10 cellular contexts compared by ENCODE assay signal in the genomic region with DNA sequence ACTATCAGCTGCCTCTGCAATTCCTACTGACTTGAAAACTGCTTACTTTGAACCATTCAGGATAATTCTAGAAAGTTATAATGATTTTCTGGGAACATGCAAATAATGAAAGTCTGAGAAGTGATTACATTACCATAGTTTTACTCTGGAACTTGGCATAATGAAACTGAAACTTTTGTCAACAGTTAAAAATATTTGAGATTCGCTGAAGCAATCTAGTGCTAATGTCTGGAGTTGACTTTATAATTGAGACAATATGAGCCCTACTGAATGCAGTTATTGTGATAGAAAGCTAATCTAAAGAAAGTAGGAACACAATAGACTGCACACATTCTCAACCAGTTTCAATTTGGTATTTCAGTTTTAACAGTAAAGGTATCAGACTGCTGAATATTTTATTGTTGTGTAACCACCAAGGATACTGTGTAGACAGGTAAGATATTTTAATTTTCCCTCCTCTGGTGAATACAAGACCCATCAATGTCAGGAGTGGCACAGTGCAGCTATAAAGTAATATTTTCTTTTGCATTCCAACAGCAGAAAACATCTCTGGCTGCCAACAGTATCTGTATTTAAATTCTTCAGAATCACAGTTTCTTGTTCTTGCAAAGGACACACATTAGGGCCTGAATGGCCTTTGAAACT.
DNase-seq lines count a peak whose midpoint lies in the region; ATAC-seq and TF ChIP-seq lines count a peak whose summit lies in the region.
"Had no signal": no experiment of that assay in that cellular context is flagged by ENCODE, and none has a peak within 500 bp of the region (broad histone marks: within the 10 kb centered on the region; RNA-seq: fewer than 3 reads in every experiment).

No MANE protein-coding gene starts in this region.

- H3K9me3 Mint-ChIP-seq in activated T-cell treated with anti-CD3 and anti-CD28 coated beads, Interleukin-2, amount 50 U/mL, for 72 hours = peaks cover 3 to 6% of the 10 kb centered on the region in 2 donors
- H3K9me3 Mint-ChIP-seq: activated naive CD8-positive, alpha-beta T cell treated with anti-CD3 and anti-CD28 coated beads, Interleukin-2, amount 10 ng/mL, durations not matched to agents 7 days and 5 days had no signal

- H3K4me1 Mint-ChIP-seq in activated T-cell treated with anti-CD3 and anti-CD28 coated beads, Interleukin-2, amount 50 U/mL, for 72 hours (ENCODE audit: low read depth) = peaks cover 33% of the 10 kb centered on the region
- H3K4me1 Mint-ChIP-seq: activated naive CD8-positive, alpha-beta T cell treated with anti-CD3 and anti-CD28 coated beads, Interleukin-2, amount 10 ng/mL, durations not matched to agents 7 days and 5 days had no signal

- WGBS in esophagus muscularis mucosa = 56% methylated on average over 1 of the region's 1 CpG

- TF ChIP-seq CTCF in esophagus muscularis mucosa (IDR thresholded peaks at IDR 0.05) = no peak
- TF ChIP-seq CTCF in vagina (IDR thresholded peaks at IDR 0.05) = no peak

- peaks cover 9 to 34% (median 24%) of the 10 kb centered on the region in 4 donors for H3K4me1 ChIP-seq in esophagus muscularis mucosa
- H3K4me1 ChIP-seq in vagina = peaks cover 29% of the 10 kb centered on the region

- H3K4me3 ChIP-seq in esophagus muscularis mucosa (peak overlapping the region in 1 of 4 donors; percentile 0), vagina (no peak overlapping the region), H7 (ENCODE audit: insufficient read depth, low read depth, low read length) (no peak overlapping the region)
- H3K4me3 ChIP-seq: K562 had no signal

- H3K27me3 Mint-ChIP-seq in activated T-cell treated with anti-CD3 and anti-CD28 coated beads, Interleukin-2, amount 50 U/mL, for 72 hours (ENCODE audit: low read depth) = peaks cover 47% of the 10 kb centered on the region

- intact Hi-C loops in esophagus muscularis mucosa (cut with DNase I) = no loop called here
- intact Hi-C loops in vagina (cut with DNase I) = no loop called here

- no peak for DNase-seq in activated T-cell treated with anti-CD3 and anti-CD28 coated beads, Interleukin-2, amount 50 U/mL, for 72 hours
- DNase-seq in activated T-cell treated with anti-CD3 and anti-CD28 coated beads for 4 hours (no peak), esophagus muscularis mucosa (ENCODE audit: extremely low spot score) (no peak), vagina (ENCODE audit: extremely low spot score in 2 of 2) (no peak), T1000 (lab: John Stamatoyannopoulos, UW) (no peak), H7 (no peak)
- DNase-seq in stimulated activated CD4-positive, alpha-beta T cell treated with anti-CD3 and anti-CD28 coated beads, Interleukin-4, amount 100 ng/mL, for 24 hours = no peak
- DNase-seq: activated naive CD8-positive, alpha-beta T cell treated with anti-CD3 and anti-CD28 coated beads, Interleukin-2, amount 10 ng/mL, durations not matched to agents 7 days and 5 days had no signal

- TF ChIP-seq POLR2A in esophagus muscularis mucosa (IDR thresholded peaks at IDR 0.05; ENCODE audit: low read depth) (no peak), vagina (IDR thresholded peaks at IDR 0.05) (no peak)

- peak; percentile 3 to 8 for ATAC-seq in activated T-cell treated with anti-CD3 and anti-CD28 coated beads, Interleukin-2, amount 50 U/mL, for 72 hours (replicated peaks in 1 of 2)
- peak; percentile 6 for ATAC-seq in HG03558 (IDR thresholded peaks at IDR 0.05; ENCODE audit: extremely low read depth, unreplicated experiment)
- ATAC-seq: K562 had no signal

- H3K27me3 ChIP-seq in esophagus muscularis mucosa (no peaks in the 10 kb centered on the region), vagina (no peaks in the 10 kb centered on the region), H7 (ENCODE audit: control insufficient read depth, insufficient read depth, low read length) (no peaks in the 10 kb centered on the region)

- H3K4me3 Mint-ChIP-seq in activated T-cell treated with anti-CD3 and anti-CD28 coated beads, Interleukin-2, amount 50 U/mL, for 72 hours = peak overlapping the region; percentile 50 to 84
- H3K4me3 Mint-ChIP-seq: activated naive CD8-positive, alpha-beta T cell treated with anti-CD3 and anti-CD28 coated beads, Interleukin-2, amount 10 ng/mL, durations not matched to agents 7 days and 5 days had no signal

- peaks cover 2 to 5% of the 10 kb centered on the region in 2 donors for H3K36me3 Mint-ChIP-seq in activated T-cell treated with anti-CD3 and anti-CD28 coated beads, Interleukin-2, amount 50 U/mL, for 72 hours (ENCODE audit: insufficient read depth in 2 of 2)
- H3K36me3 Mint-ChIP-seq: activated naive CD8-positive, alpha-beta T cell treated with anti-CD3 and anti-CD28 coated beads, Interleukin-2, amount 10 ng/mL, durations not matched to agents 7 days and 5 days had no signal

- no peak for TF ChIP-seq EP300 in esophagus muscularis mucosa (IDR thresholded peaks at IDR 0.05)

- peaks cover 0 to 7% (median 0%) of the 10 kb centered on the region in 4 donors for H3K9me3 ChIP-seq in esophagus muscularis mucosa
- no peaks in the 10 kb centered on the region for H3K9me3 ChIP-seq in vagina

- peak overlapping the region; percentile 91 for H3K27ac Mint-ChIP-seq in activated T-cell treated with anti-CD3 and anti-CD28 coated beads, Interleukin-2, amount 50 U/mL, for 72 hours
- H3K27ac Mint-ChIP-seq: activated naive CD8-positive, alpha-beta T cell treated with anti-CD3 and anti-CD28 coated beads, Interleukin-2, amount 10 ng/mL, durations not matched to agents 7 days and 5 days had no signal

- peak overlapping the region in 3 of 4 donors; percentile 35 to 57 (median 40) for H3K27ac ChIP-seq in esophagus muscularis mucosa (replicated peaks in 1 of 4)
- peak overlapping the region; percentile 74 for H3K27ac ChIP-seq in vagina

- H3K36me3 ChIP-seq in esophagus muscularis mucosa = no peaks in the 10 kb centered on the region
- H3K36me3 ChIP-seq in vagina = no peaks in the 10 kb centered on the region
- H3K36me3 ChIP-seq in H7 (replicated peaks; ENCODE audit: control insufficient read depth, insufficient read depth, low read length) = no peaks in the 10 kb centered on the region
